4 cellular contexts compared by ENCODE assay signal in the genomic region with DNA sequence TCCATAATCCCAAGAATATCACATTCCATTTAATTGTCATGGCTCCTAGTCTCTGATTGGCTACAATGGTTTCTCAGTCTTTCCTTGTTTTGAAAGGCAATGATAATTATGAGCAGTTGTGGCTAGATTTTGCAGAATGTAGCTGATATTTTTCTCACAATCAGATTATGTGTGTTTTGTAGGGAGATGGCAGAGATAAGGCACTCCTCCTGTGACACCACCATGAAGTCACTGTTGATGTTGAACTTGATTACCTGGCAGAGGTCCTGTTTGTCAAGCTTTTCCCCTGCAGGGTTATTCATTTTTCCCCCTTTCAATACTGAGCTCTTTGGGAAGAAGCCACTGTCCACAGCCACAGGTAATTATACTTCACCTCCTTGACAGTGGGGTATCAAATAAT.
"Had no signal": no experiment of that assay in that cellular context is flagged by ENCODE, and none has a peak within 500 bp of the region (broad histone marks: within the 10 kb centered on the region; RNA-seq: fewer than 3 reads in every experiment).

No MANE protein-coding gene starts in this region.

- DNase-seq: GM23248, GOT3, H7, HFFc6 had no signal
